8 cellular contexts compared by ENCODE assay signal in the genomic region with DNA sequence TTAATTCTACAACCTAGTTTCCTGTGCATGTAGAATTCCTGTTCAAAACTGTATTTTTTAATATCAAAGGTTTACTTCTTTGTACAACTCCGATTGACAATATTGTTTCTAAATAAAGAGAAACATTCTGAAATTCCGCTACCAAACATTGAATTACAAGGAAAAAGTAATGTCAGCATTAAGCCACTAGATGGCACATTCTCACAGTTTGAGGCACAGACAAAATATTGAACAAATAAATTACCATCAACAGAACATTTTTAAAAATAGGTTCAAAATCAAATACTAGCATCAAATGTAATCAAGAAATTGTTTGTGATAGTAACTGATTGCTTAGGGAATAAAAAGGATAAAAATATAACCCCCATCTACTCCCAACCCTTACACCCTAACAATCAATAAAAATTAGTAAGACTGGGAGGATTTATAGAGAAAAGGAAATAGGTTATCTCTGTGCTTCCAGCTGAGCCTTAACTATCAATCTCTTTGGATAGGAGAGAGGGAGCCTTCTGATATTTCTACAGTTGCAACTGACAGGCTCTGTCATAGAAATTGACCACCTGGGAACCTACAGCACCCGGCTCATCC.
A peak's percentile ranks its signal among the peaks of the same experiment; 100 is the strongest.
DNase-seq lines count a peak whose midpoint lies in the region; ATAC-seq and TF ChIP-seq lines count a peak whose summit lies in the region.

No MANE protein-coding gene starts in this region.

- no peak overlapping the region for H3K27ac ChIP-seq in spleen

- POLR2A ChIA-PET in Caco-2 (lab: Charles Lee): no interaction called here

- TF ChIP-seq CTCF in Caco-2 (IDR thresholded peaks at IDR 0.05; ENCODE audit: insufficient read depth in 1 of 2, low read depth in 1 of 2, low read length in 1 of 2, severe bottlenecking in 1 of 2, unreplicated experiment in 1 of 2) (peak; percentile 68 to 76), HFFc6 (IDR thresholded peaks at IDR 0.05) (peak; percentile 90), spleen (IDR thresholded peaks at IDR 0.05 in 8 of 11, conservative IDR thresholded peaks at IDR 0.05 in 3 of 11) (peak; percentile 53 to 86 (median 70))

- ATAC-seq in HG02973 (IDR thresholded peaks at IDR 0.05; ENCODE audit: unreplicated experiment): no peak

- H3K36me3 ChIP-seq in Caco-2 (ENCODE audit: control insufficient read depth, insufficient read depth, low read length): no peaks in the 10 kb centered on the region
- H3K36me3 ChIP-seq in spleen: no peaks in the 10 kb centered on the region

- H3K4me1 Mint-ChIP-seq in Caco-2 (ENCODE audit: low read depth, unreplicated experiment) (peaks cover 20% of the 10 kb centered on the region), HFFc6 (ENCODE audit: low read depth) (no peaks in the 10 kb centered on the region; the same call in 1 of the 2 replicates)

- H3K9me3 Mint-ChIP-seq in Caco-2 (ENCODE audit: unreplicated experiment) (no peaks in the 10 kb centered on the region), HFFc6 (no peaks in the 10 kb centered on the region)

- H3K27me3 Mint-ChIP-seq in Caco-2 (ENCODE audit: insufficient read depth, unreplicated experiment): no peaks in the 10 kb centered on the region
- peaks cover 23% of the 10 kb centered on the region for H3K27me3 Mint-ChIP-seq in HFFc6 (ENCODE audit: insufficient read depth)

- H3K9me3 ChIP-seq in Caco-2 (no peaks in the 10 kb centered on the region), spleen (no peaks in the 10 kb centered on the region)

- BruUV-seq in Caco-2 (replicated peaks; lab: Mats Ljungman, UMichigan): no TSS peak

- H3K36me3 Mint-ChIP-seq in Caco-2 (ENCODE audit: insufficient read depth, unreplicated experiment) (no peaks in the 10 kb centered on the region), HFFc6 (ENCODE audit: low read depth) (no peaks in the 10 kb centered on the region)

- H3K4me1 ChIP-seq in Caco-2 (no peaks in the 10 kb centered on the region), spleen (peaks cover 0 to 7% (median 0%) of the 10 kb centered on the region in 6 donors)

- no peak for TF ChIP-seq POLR2A in spleen (IDR thresholded peaks at IDR 0.05)

- H3K27ac Mint-ChIP-seq in Caco-2 (ENCODE audit: unreplicated experiment) (no peak overlapping the region), HFFc6 (no peak overlapping the region)

- CTCF ChIA-PET in Caco-2 (lab: Charles Lee): no interaction called here

- 31 to 39% (median 35%) methylated on average over 3 of the region's 3 CpGs for WGBS in spleen, 5 donors

- no peak overlapping the region for H3K4me3 Mint-ChIP-seq in Caco-2 (ENCODE audit: unreplicated experiment)
- H3K4me3 Mint-ChIP-seq in HFFc6: no peak overlapping the region

- no peak overlapping the region for H3K4me3 ChIP-seq in Caco-2 (ENCODE audit: low read depth, low read length)
- H3K4me3 ChIP-seq in spleen: no peak overlapping the region

- intact Hi-C loops in Caco-2 (cut with micrococcal nuclease; ENCODE audit: unreplicated experiment) (loop anchor here (1.0 to 10.0 kb wide), 6 partner anchors 23 to 588 kb away; a partner anchor contains a TSS), spleen (cut with DNase I; ENCODE audit: low total_unique reads) (loop anchor here (5.0 kb wide), 1 partner anchor 458 kb away; no protein-coding TSS in a partner anchor)

- DNase-seq in Caco-2 (peak in 1 of 2 experiments; percentile 29), HFFc6 (peak; percentile 44), SK-N-DZ (ENCODE audit: low spot score) (peak; percentile 48), fibroblast of the conjunctiva (ENCODE audit: low read depth) (peak; percentile 23), spleen (no peak), NCI-H187 treated with DMSO at 0.1 percent for 48 hours (lab: John Stamatoyannopoulos, UW) (no peak), COR-L47 (lab: John Stamatoyannopoulos, UW) (no peak)

- H3K27me3 ChIP-seq in Caco-2 (replicated peaks; ENCODE audit: control insufficient read depth, insufficient read depth, low read length) (no peaks in the 10 kb centered on the region), spleen (replicated peaks in 1 of 7) (peaks cover 0 to 4% (median 0%) of the 10 kb centered on the region in 7 donors)

Comparison
In these comparisons a context has a peak if more than half of its experiments do, and no peak if none do; other contexts are left out.
1. DNase-seq: peak in HFFc6 (single experiment), SK-N-DZ (single experiment) and fibroblast of the conjunctiva (single experiment); none in spleen (single experiment), NCI-H187 treated with DMSO at 0.1 percent for 48 hours (single experiment) and COR-L47 (single experiment).
2. Peak in every context shown above with its lines, with median percentiles within 50 percentile points of each other: CTCF ChIP-seq.